In genomic region chr12:55830601-55831406, GRCh38 we compare ENCODE assay signal across 8 cellular contexts. TPM values are rescaled to one million over a fixed set of nuclear protein-coding genes. Genes with fewer than 3 reads are reported as not detected.
A peak's percentile ranks its signal among the peaks of the same experiment; 100 is the strongest.
DNase-seq lines count a peak whose midpoint lies in the region; ATAC-seq, FAIRE-seq and TF ChIP-seq lines count a peak whose summit lies in the region.

No MANE protein-coding gene starts in this region.

- peaks cover 7% of the 10 kb centered on the region for H3K36me3 Mint-ChIP-seq in activated naive CD4-positive, alpha-beta T cell treated with anti-CD3 and anti-CD28 coated beads, Interleukin-2, amount 50 U/mL, for 24 hours

- in situ Hi-C loops in transverse colon (cut with MboI; ENCODE audit: low pct_ligation_motif_present in 1 of 4, low pct_unique_long_range_greater_than_20kb in 1 of 4, low sequenced_read_pairs in 3 of 4) = no loop called here

- no peaks in the 10 kb centered on the region for H3K9me2 ChIP-seq in PC-3 (replicated peaks; ENCODE audit: low read length)

- H3K27ac ChIP-seq in A549 (peak overlapping the region; percentile 89 to 91), PC-3 (ENCODE audit: low read length) (peak overlapping the region; percentile 66), transverse colon (peak overlapping the region; percentile 95 to 97 (median 96))

- H3F3A ChIP-seq in PC-3 (ENCODE audit: low read length, unreplicated experiment) = no peaks in the 10 kb centered on the region

- H4K20me1 ChIP-seq in PC-3 (ENCODE audit: low read length) = no peaks in the 10 kb centered on the region

- POLR2A ChIA-PET in A549 (lab: Yijun Ruan, JAX) = interaction anchor here (0.7 to 2.5 kb wide), 12 partner anchors 11 to 287 kb away, joined by 3 to 84 read pairs (median 4); partner anchors contain the start of genes BLOC1S1, CD63, ORMDL2 and RAB5B
- POLR2A ChIA-PET in PC-3 (lab: Charles Lee; ENCODE audit: unreplicated experiment) = no interaction called here

- FAIRE-seq in A549 (lab: Jason Lieb, UNC) = no peak

- peak overlapping the region; percentile 94 for H3K27ac Mint-ChIP-seq in activated naive CD4-positive, alpha-beta T cell treated with anti-CD3 and anti-CD28 coated beads, Interleukin-2, amount 50 U/mL, for 24 hours

- BruUV-seq in PC-3 (replicated peaks; lab: Mats Ljungman, UMichigan) = no TSS peak

- no peaks in the 10 kb centered on the region for H3K36me3 ChIP-seq in PC-3 (ENCODE audit: low read depth, low read length)
- H3K36me3 ChIP-seq in neuron (ENCODE audit: insufficient read depth, low read length) = peaks cover 14% of the 10 kb centered on the region
- H3K36me3 ChIP-seq in transverse colon = no peaks in the 10 kb centered on the region

- DNase-seq in A549 (ENCODE audit: low read depth in 1 of 2, low spot score in 1 of 2) = peak; percentile 40 to 48
- no peak for DNase-seq in PC-3
- DNase-seq in germinal center (ENCODE audit: low spot score) = peak; percentile 76
- DNase-seq in transverse colon = peak; percentile 84

- no peaks in the 10 kb centered on the region for H3K9me3 Mint-ChIP-seq in activated naive CD4-positive, alpha-beta T cell treated with anti-CD3 and anti-CD28 coated beads, Interleukin-2, amount 50 U/mL, for 24 hours

- peaks cover 57% of the 10 kb centered on the region for H3K4me1 Mint-ChIP-seq in activated naive CD4-positive, alpha-beta T cell treated with anti-CD3 and anti-CD28 coated beads, Interleukin-2, amount 50 U/mL, for 24 hours

- H2AFZ ChIP-seq in PC-3 (ENCODE audit: low read length) (peak overlapping the region; percentile 71), neuron (ENCODE audit: low read depth, low read length) (peak overlapping the region; percentile 40)

- H3K4me1 ChIP-seq in A549 = peaks cover 27% of the 10 kb centered on the region; the same call in 2 of the 3 replicates
- peaks cover 22% of the 10 kb centered on the region for H3K4me1 ChIP-seq in PC-3 (ENCODE audit: insufficient read depth, low read length)
- H3K4me1 ChIP-seq in neuron (ENCODE audit: insufficient read depth, low read length) = peaks cover 29% of the 10 kb centered on the region
- H3K4me1 ChIP-seq in transverse colon = peaks cover 6 to 50% (median 34%) of the 10 kb centered on the region in 4 donors

- CTCF ChIA-PET in A549 (lab: Yijun Ruan, JAX) = interaction anchor here (1.0 to 4.3 kb wide), 9 partner anchors 9 to 296 kb away, joined by 3 to 36 read pairs (median 6); partner anchors contain the start of genes MMP19 and PYM1
- CTCF ChIA-PET in PC-3 (lab: Charles Lee) = interaction anchor here (1.8 kb wide), 1 partner anchor 99 kb away, joined by 10 read pairs; no protein-coding TSS in a partner anchor

- peaks cover 43% of the 10 kb centered on the region for H3K79me2 ChIP-seq in PC-3 (ENCODE audit: low read length)

- H3K27me3 ChIP-seq in PC-3 (ENCODE audit: low read length) (no peaks in the 10 kb centered on the region), neuron (ENCODE audit: insufficient read depth, low read length) (no peaks in the 10 kb centered on the region), transverse colon (no peaks in the 10 kb centered on the region)

- H3K4me3 ChIP-seq in A549 = peak overlapping the region; percentile 80
- peak overlapping the region; percentile 83 for H3K4me3 ChIP-seq in PC-3 (ENCODE audit: low read length)
- peak overlapping the region; percentile 76 for H3K4me3 ChIP-seq in neuron (ENCODE audit: low read length)
- peak overlapping the region; percentile 62 to 85 (median 82) for H3K4me3 ChIP-seq in transverse colon

- intact Hi-C loops in PC-3 (cut with micrococcal nuclease) (no loop called here), transverse colon (cut with DNase I; ENCODE audit: low total_unique reads) (loop anchor here (5.0 kb wide), 1 partner anchor 96 kb away; the partner anchor contains the start of gene PYM1)

- ATAC-seq in A549 = peak; percentile 2 to 16; a peak in 4 of 6 replicates
- ATAC-seq in GM21723 (IDR thresholded peaks at IDR 0.05; ENCODE audit: unreplicated experiment) = peak; percentile 9
- peak; percentile 6; the same call in 1 of the 2 replicates for ATAC-seq in PC-3
- no peak for ATAC-seq in GM21390 (IDR thresholded peaks at IDR 0.05; ENCODE audit: unreplicated experiment)

- H3K4me3 Mint-ChIP-seq in activated naive CD4-positive, alpha-beta T cell treated with anti-CD3 and anti-CD28 coated beads, Interleukin-2, amount 50 U/mL, for 24 hours = peak overlapping the region; percentile 98

- peak; percentile 43 for TF ChIP-seq POLR2A in A549 (IDR thresholded peaks at IDR 0.05; ENCODE audit: low read length)
- peak; percentile 75 for TF ChIP-seq POLR2A in transverse colon (IDR thresholded peaks at IDR 0.05)

- 17% methylated on average over 20 of the region's 23 CpGs for WGBS in A549 (ENCODE audit: missing lambda C conversion rate)
- WGBS in transverse colon (ENCODE audit: low coverage in 1 of 2), 2 donors = 0 to 4% methylated on average over 1 to 23 of the region's 23 CpGs

- TF ChIP-seq CTCF in A549 (IDR thresholded peaks at IDR 0.05) = no peak
- no peak for TF ChIP-seq CTCF in PC-3 (conservative IDR thresholded peaks at IDR 0.05; ENCODE audit: low read depth, low read length)
- no peak for TF ChIP-seq CTCF in transverse colon (IDR thresholded peaks at IDR 0.05)

- no peak for TF ChIP-seq RAD21 in A549 (conservative IDR thresholded peaks at IDR 0.05 in 1 of 2, IDR thresholded peaks at IDR 0.05 in 1 of 2)

- H3K9me3 ChIP-seq in A549 (no peaks in the 10 kb centered on the region), PC-3 (ENCODE audit: low read length) (no peaks in the 10 kb centered on the region), neuron (ENCODE audit: low read length) (no peaks in the 10 kb centered on the region), transverse colon (no peaks in the 10 kb centered on the region)

- peak overlapping the region; percentile 85 for H3K9ac ChIP-seq in PC-3 (ENCODE audit: low read length)

- TF ChIP-seq EP300 in A549 (IDR thresholded peaks at IDR 0.05) = no peak
- TF ChIP-seq EP300 in transverse colon (IDR thresholded peaks at IDR 0.05; ENCODE audit: low read depth) = no peak

- H3K4me2 ChIP-seq in A549 (peak overlapping the region; percentile 90), PC-3 (ENCODE audit: low read length) (peak overlapping the region; percentile 95)

- no peaks in the 10 kb centered on the region for H3K27me3 Mint-ChIP-seq in activated naive CD4-positive, alpha-beta T cell treated with anti-CD3 and anti-CD28 coated beads, Interleukin-2, amount 50 U/mL, for 24 hours

TF ChIP-seq in A549, 52 proteins besides CTCF, POLR2A, EP300 and RAD21:
- no peak for TF ChIP-seq FOSL2 (IDR thresholded peaks at IDR 0.05)
- TF ChIP-seq FOSL2 (CRISPR knock-in tag; IDR thresholded peaks at IDR 0.05) = no peak
- TF ChIP-seq MAX (IDR thresholded peaks at IDR 0.05) = peak; percentile 50; the same call in 1 of the 2 replicates
- peak; percentile 58; the same call in 1 of the 2 replicates for TF ChIP-seq GATA3 (IDR thresholded peaks at IDR 0.05; ENCODE audit: borderline replicate concordance)
TF ChIP-seq in A549: peak in this region for 2.

RNA-seq across cellular contexts. Expression of gene DNAJC14, which starts 1.4 kb away (rescaled TPM):
- 11.9 and 23.6 TPM in 2 replicates for polyA plus RNA-seq in A549 (2011; rRNA removed)
- 7.0 and 9.2 TPM in 2 replicates for polyA plus RNA-seq in A549 (2012; cell fraction: cytosol; rRNA removed)
- 5.0 and 10.8 TPM in 2 replicates for polyA plus RNA-seq in A549 (2012; cell fraction: nucleus; rRNA removed)
- 23.6 to 30.4 TPM (median 29.5 TPM) in 3 replicates for polyA plus RNA-seq in A549 (2017; fragmentation: RNase III; extraction: RNeasy Plus Mini Kit Qiagen cat#74134 plus additional on column Dnase treatment)
- polyA minus RNA-seq in A549 (2011; rRNA and poly(A)+ RNA removed) = 14.5 and 14.6 TPM in 2 replicates
- total RNA-seq in PC-3 (2014; rRNA removed) = 45.1 and 47.4 TPM in 2 replicates
- total RNA-seq in transverse colon = 10 to 100 TPM; 10.3 to 35.4 (median 24.1) TPM

RNA-seq across cellular contexts. Expression of gene MMP19, which starts 11.9 kb away (rescaled TPM):
- polyA plus RNA-seq in A549 (2011; rRNA removed) = 0.06 and 0.09 TPM in 2 replicates
- 0.12 and 0.15 TPM in 2 replicates for polyA plus RNA-seq in A549 (2012; cell fraction: cytosol; rRNA removed)
- 0.22 and 0.23 TPM in 2 replicates for polyA plus RNA-seq in A549 (2012; cell fraction: nucleus; rRNA removed)
- polyA plus RNA-seq in A549 (2017; fragmentation: RNase III; extraction: RNeasy Plus Mini Kit Qiagen cat#74134 plus additional on column Dnase treatment) = 0.09 to 0.11 TPM (median 0.09 TPM) in 3 replicates
- not detected in 2 replicates for polyA minus RNA-seq in A549 (2011; rRNA and poly(A)+ RNA removed)
- total RNA-seq in PC-3 (2014; rRNA removed) = 0.04 and 0.17 TPM in 2 replicates
- 10 to 100 TPM in 2 of 4 donors, 1 to 10 TPM in 2; 5.2 to 29.2 (median 14.8) TPM for total RNA-seq in transverse colon

RNA-seq across cellular contexts. Expression of gene ORMDL2, which starts 13.0 kb away (rescaled TPM):
- 93.6 and 138 TPM in 2 replicates for polyA plus RNA-seq in A549 (2011; rRNA removed)
- polyA plus RNA-seq in A549 (2012; cell fraction: cytosol; rRNA removed) = 81.1 and 93.2 TPM in 2 replicates
- 36.1 and 50.3 TPM in 2 replicates for polyA plus RNA-seq in A549 (2012; cell fraction: nucleus; rRNA removed)
- polyA plus RNA-seq in A549 (2017; fragmentation: RNase III; extraction: RNeasy Plus Mini Kit Qiagen cat#74134 plus additional on column Dnase treatment) = 73.5 to 82.9 TPM (median 79.0 TPM) in 3 replicates
- 140 and 169 TPM in 2 replicates for polyA minus RNA-seq in A549 (2011; rRNA and poly(A)+ RNA removed)
- 19.2 and 30.6 TPM in 2 replicates for total RNA-seq in PC-3 (2014; rRNA removed)
- 10 to 100 TPM in 2 of 4 donors, 1 to 10 TPM in 2; 3.7 to 40.3 (median 21.7) TPM for total RNA-seq in transverse colon

RNA-seq across cellular contexts. Expression of gene SARNP, which starts 13.3 kb away (rescaled TPM):
- 164 and 198 TPM in 2 replicates for polyA plus RNA-seq in A549 (2011; rRNA removed)
- polyA plus RNA-seq in A549 (2012; cell fraction: cytosol; rRNA removed) = 58.7 and 76.4 TPM in 2 replicates
- polyA plus RNA-seq in A549 (2012; cell fraction: nucleus; rRNA removed) = 17.5 and 23.0 TPM in 2 replicates
- polyA plus RNA-seq in A549 (2017; fragmentation: RNase III; extraction: RNeasy Plus Mini Kit Qiagen cat#74134 plus additional on column Dnase treatment) = 116 to 126 TPM (median 123 TPM) in 3 replicates
- 31.3 and 37.2 TPM in 2 replicates for polyA minus RNA-seq in A549 (2011; rRNA and poly(A)+ RNA removed)
- 103 and 108 TPM in 2 replicates for total RNA-seq in PC-3 (2014; rRNA removed)
- 10 to 100 TPM; 38.0 to 50.7 (median 45.0) TPM for total RNA-seq in transverse colon
